23 cellular contexts compared by ENCODE assay signal in the genomic region with DNA sequence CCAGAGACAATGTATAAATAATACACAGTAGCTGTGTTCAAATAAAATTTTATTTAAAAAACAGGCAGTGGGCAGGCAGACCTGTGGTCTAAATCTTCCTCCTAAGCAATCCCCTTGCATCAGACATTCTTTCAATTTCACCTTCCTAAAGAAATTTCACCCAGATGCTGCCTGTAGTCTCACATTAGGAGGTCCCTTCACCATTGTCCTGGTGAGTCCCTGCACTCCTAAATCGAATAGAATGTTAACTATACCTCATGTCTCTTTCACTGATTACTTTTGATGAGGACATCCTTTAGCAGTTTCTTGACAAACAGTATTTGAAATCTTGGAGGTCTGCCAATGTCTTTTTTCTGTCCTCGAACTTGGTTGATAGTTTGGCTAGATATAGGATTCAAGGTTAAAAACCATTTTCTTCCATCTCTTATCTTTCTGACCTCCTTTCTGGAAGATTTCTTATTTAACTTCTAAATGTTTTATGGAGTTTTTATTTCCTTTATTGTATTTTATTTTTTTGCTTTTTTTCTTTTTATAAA.
A peak's percentile ranks its signal among the peaks of the same experiment; 100 is the strongest.
DNase-seq lines count a peak whose midpoint lies in the region; ATAC-seq, FAIRE-seq and TF ChIP-seq lines count a peak whose summit lies in the region.
"Had no signal": no experiment of that assay in that cellular context is flagged by ENCODE, and none has a peak within 500 bp of the region (broad histone marks: within the 10 kb centered on the region; RNA-seq: fewer than 3 reads in every experiment).

No MANE protein-coding gene starts in this region.

- H3K9ac ChIP-seq in HUES6 (ENCODE audit: low read length): no peak overlapping the region

- ATAC-seq in right cardiac atrium: no peak
- ATAC-seq: body of pancreas; naive thymus-derived CD8-positive, alpha-beta T cell had no signal

- no peak overlapping the region for H3K4me3 Mint-ChIP-seq in T-helper 2 cell treated with Interferon-gamma antibody and Interleukin-4, amounts not matched to agents 5 μg/mL and 100 μg/mL, for 36 hours
- H3K4me3 Mint-ChIP-seq: activated naive CD8-positive, alpha-beta T cell; activated T-helper 1 cell treated with anti-CD3 and anti-CD28 coated beads, Interleukin-12 subunit alpha, Interleukin-12 subunit beta, Interleukin-2, Interleukin-4 antibody, amounts not matched to agents 30 ng/mL and 10 ng/mL and 1 ng/mL, durations not matched to agents 14 hours and 24 hours and 36 hours; naive thymus-derived CD8-positive, alpha-beta T cell had no signal

- H3K27me3 ChIP-seq in HUES6 (ENCODE audit: control insufficient read depth, insufficient read depth, low read length) (no peaks in the 10 kb centered on the region), small intestine (ENCODE audit: control insufficient read depth in 2 of 2, insufficient read depth in 2 of 2, low read length in 2 of 2) (no peaks in the 10 kb centered on the region), right cardiac atrium (ENCODE audit: control insufficient read depth, insufficient read depth) (no peaks in the 10 kb centered on the region)
- H3K27me3 ChIP-seq: body of pancreas, thyroid gland had no signal

- H3K4me3 ChIP-seq in HUES6 (ENCODE audit: low read depth, low read length): no peak overlapping the region
- H3K4me3 ChIP-seq in small intestine (ENCODE audit: low read depth in 1 of 2, low read length in 2 of 2): no peak overlapping the region
- no peak overlapping the region for H3K4me3 ChIP-seq in right cardiac atrium (ENCODE audit: low read length)
- H3K4me3 ChIP-seq: body of pancreas, smooth muscle cell, thyroid gland had no signal

- WGBS in small intestine, 3 donors: 16 to 45% (median 42%) methylated on average over 2 of the region's 2 CpGs
- WGBS in right cardiac atrium: 23% methylated on average over 2 of the region's 2 CpGs

- intact Hi-C loops in right cardiac atrium (cut with DNase I): no loop called here

- TF ChIP-seq POLR2A in erythroblast (IDR thresholded peaks at IDR 0.05; ENCODE audit: low read length): no peak

- peaks cover 21% of the 10 kb centered on the region for H3K36me3 Mint-ChIP-seq in T-helper 2 cell treated with Interferon-gamma antibody and Interleukin-4, amounts not matched to agents 5 μg/mL and 100 μg/mL, for 36 hours (ENCODE audit: low read depth)

- FAIRE-seq in RCC 7860 (lab: Jason Lieb, UNC): peak; percentile 42
- FAIRE-seq in small intestine (lab: Jason Lieb, UNC): peak; percentile 51
- FAIRE-seq: endothelial cell of umbilical vein, HTR-8/SVneo had no signal

- H3K27ac ChIP-seq in HUES6 (ENCODE audit: low read depth, low read length) (peak overlapping the region; percentile 51; the same call in 1 of the 2 replicates), small intestine (ENCODE audit: low read depth in 1 of 2, low read length in 1 of 2) (no peak overlapping the region), right cardiac atrium (ENCODE audit: low read length) (no peak overlapping the region)
- H3K27ac ChIP-seq: body of pancreas, thyroid gland had no signal

- no peaks in the 10 kb centered on the region for H3K4me1 Mint-ChIP-seq in T-helper 2 cell treated with Interferon-gamma antibody and Interleukin-4, amounts not matched to agents 5 μg/mL and 100 μg/mL, for 36 hours (ENCODE audit: low read depth)

- H3K9me3 ChIP-seq in HUES6 (ENCODE audit: control insufficient read depth, insufficient read depth, low read depth, low read length) (peaks cover 5% of the 10 kb centered on the region; the same call in 1 of the 2 replicates), small intestine (ENCODE audit: control insufficient read depth, low read depth) (no peaks in the 10 kb centered on the region), right cardiac atrium (ENCODE audit: control insufficient read depth, low read length) (no peaks in the 10 kb centered on the region)
- H3K9me3 ChIP-seq: thyroid gland had no signal

- H3K4me1 ChIP-seq in HUES6 (ENCODE audit: control insufficient read depth, insufficient read depth, low read length) (peaks cover 14% of the 10 kb centered on the region; the same call in 1 of the 2 replicates), small intestine (ENCODE audit: control insufficient read depth in 2 of 2, insufficient read depth in 1 of 2, low read depth in 1 of 2, low read length in 1 of 2) (no peaks in the 10 kb centered on the region), right cardiac atrium (ENCODE audit: control insufficient read depth, insufficient read depth, low read length) (peaks cover 4% of the 10 kb centered on the region)
- H3K4me1 ChIP-seq: body of pancreas had no signal

- H3K9me3 Mint-ChIP-seq in T-helper 2 cell treated with Interferon-gamma antibody and Interleukin-4, amounts not matched to agents 5 μg/mL and 100 μg/mL, for 36 hours: no peaks in the 10 kb centered on the region

- H3K27me3 Mint-ChIP-seq in T-helper 2 cell treated with Interferon-gamma antibody and Interleukin-4, amounts not matched to agents 5 μg/mL and 100 μg/mL, for 36 hours (ENCODE audit: low read depth): no peaks in the 10 kb centered on the region
- H3K27me3 Mint-ChIP-seq: activated naive CD8-positive, alpha-beta T cell; naive thymus-derived CD8-positive, alpha-beta T cell had no signal

- H3K36me3 ChIP-seq in HUES6 (ENCODE audit: control insufficient read depth, insufficient read depth, low read length): 0 out of 2 replicates have a peak, but pooled peaks cover 2% of the 10 kb centered on the region
- H3K36me3 ChIP-seq in small intestine (ENCODE audit: control insufficient read depth in 2 of 2, insufficient read depth in 2 of 2, low read length in 2 of 2): peaks cover 2 to 14% of the 10 kb centered on the region in 2 donors

- DNase-seq in RCC 7860 (ENCODE audit: low spot score) (no peak), erythroblast (lab: John Stamatoyannopoulos, UW) (peak; percentile 41 to 58), small intestine (no peak), cerebellar cortex (ENCODE audit: low spot score) (no peak), right cardiac atrium (no peak)
- DNase-seq in T-helper 2 cell treated with Interferon-gamma antibody and Interleukin-4, amounts not matched to agents 5 μg/mL and 100 μg/mL, for 36 hours (ENCODE audit: low spot score): no peak
- DNase-seq: activated CD4-positive, alpha-beta T cell treated with anti-CD3 and anti-CD28 coated beads for 1 hour; body of pancreas; cortex of kidney; DND-41; foreskin melanocyte; naive thymus-derived CD8-positive, alpha-beta T cell; NCI-H1436; NCI-H2171; NCI-H748 treated with DMSO at 0.1 percent for 48 hours; T-helper 2 cell; thyroid gland had no signal

- no peak overlapping the region for H3K27ac Mint-ChIP-seq in T-helper 2 cell treated with Interferon-gamma antibody and Interleukin-4, amounts not matched to agents 5 μg/mL and 100 μg/mL, for 36 hours
- H3K27ac Mint-ChIP-seq: activated naive CD8-positive, alpha-beta T cell; activated T-helper 1 cell treated with anti-CD3 and anti-CD28 coated beads, Interleukin-12 subunit alpha, Interleukin-12 subunit beta, Interleukin-2, Interleukin-4 antibody, amounts not matched to agents 30 ng/mL and 10 ng/mL and 1 ng/mL, durations not matched to agents 14 hours and 24 hours and 36 hours had no signal

Comparison
In these comparisons a context has a peak if more than half of its experiments do, and no peak if none do; other contexts are left out.
1. DNase-seq: peak in erythroblast (2 of 2); none in RCC 7860 (single experiment), small intestine (single experiment), cerebellar cortex (single experiment), T-helper 2 cell treated with Interferon-gamma antibody and Interleukin-4, amounts not matched to agents 5 μg/mL and 100 μg/mL, for 36 hours (single experiment) and right cardiac atrium (0 of 3).